11 cellular contexts compared by ENCODE assay signal in the genomic region with DNA sequence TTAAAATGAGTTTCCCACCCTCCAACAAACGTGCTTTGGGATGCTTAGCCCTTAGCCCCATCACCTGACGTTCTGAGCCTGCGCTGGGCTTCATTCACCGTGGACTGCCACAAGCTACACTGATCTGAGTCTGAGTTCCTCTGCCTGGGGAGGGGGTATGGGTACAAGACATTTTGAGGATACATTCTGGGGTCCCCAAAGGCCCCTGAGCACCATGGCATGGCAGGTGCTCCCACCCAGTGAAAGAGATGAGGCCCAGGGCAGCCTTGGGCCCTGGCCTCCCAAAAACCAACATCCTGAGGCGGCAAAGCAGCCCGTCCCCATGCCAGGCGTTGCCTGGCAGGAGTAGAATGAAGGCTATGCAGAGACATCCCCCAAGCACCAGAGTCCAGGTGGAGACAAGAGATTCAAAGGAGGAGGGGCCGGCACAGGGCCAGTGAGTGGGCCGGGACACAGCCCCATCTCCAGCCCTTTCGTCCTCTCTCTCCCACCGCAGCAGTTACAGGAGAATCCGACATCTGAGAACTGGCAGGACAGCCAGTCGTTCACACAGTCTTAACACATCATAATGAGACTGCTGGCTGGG.
DNase-seq lines count a peak whose midpoint lies in the region; ATAC-seq and TF ChIP-seq lines count a peak whose summit lies in the region.
"Had no signal": no experiment of that assay in that cellular context is flagged by ENCODE, and none has a peak within 500 bp of the region (broad histone marks: within the 10 kb centered on the region; RNA-seq: fewer than 3 reads in every experiment).

No MANE protein-coding gene starts in this region.

- H3K4me3 ChIP-seq in gastrocnemius medialis (peak overlapping the region in 2 of 4 donors; percentile 29 to 39), WERI-Rb-1 (ENCODE audit: low read depth, low read length) (no peak overlapping the region)

- H3K27me3 ChIP-seq in foreskin keratinocyte (no peaks in the 10 kb centered on the region), gastrocnemius medialis (no peaks in the 10 kb centered on the region), WERI-Rb-1 (ENCODE audit: insufficient read depth, low read depth, severe bottlenecking) (no peaks in the 10 kb centered on the region)

- CTCF ChIA-PET in activated CD8-positive, alpha-beta T cell treated with anti-CD3 and anti-CD28 coated beads for 36 hours (lab: Charles Lee) = no interaction called here

- intact Hi-C loops in CD14-positive monocyte (cut with micrococcal nuclease) (no loop called here), gastrocnemius medialis (cut with DNase I; ENCODE audit: low total_unique reads) (loop anchor here (2.0 kb wide), 3 partner anchors 32 to 102 kb away; no protein-coding TSS in a partner anchor)
- intact Hi-C loops in activated CD8-positive, alpha-beta T cell treated with anti-CD3 and anti-CD28 coated beads for 36 hours (cut with micrococcal nuclease) = no loop called here

- peaks cover 40 to 69% of the 10 kb centered on the region in 2 donors for H3K36me3 Mint-ChIP-seq in CD14-positive monocyte
- peaks cover 14% of the 10 kb centered on the region for H3K36me3 Mint-ChIP-seq in activated CD8-positive, alpha-beta T cell treated with anti-CD3 and anti-CD28 coated beads for 36 hours (ENCODE audit: low read depth)

- no peak for ATAC-seq in activated CD8-positive, alpha-beta T cell treated with anti-CD3 and anti-CD28 coated beads for 36 hours
- no peak for ATAC-seq in foreskin keratinocyte
- no peak for ATAC-seq in gastrocnemius medialis
- ATAC-seq in GM21381 (IDR thresholded peaks at IDR 0.05; ENCODE audit: unreplicated experiment) = no peak

- DNase-seq in CD14-positive monocyte (ENCODE audit: low spot score) (no peak), foreskin keratinocyte (no peak), gastrocnemius medialis (no peak), WERI-Rb-1 (no peak), NCI-H510A treated with DMSO at 0.1 percent for 48 hours (lab: John Stamatoyannopoulos, UW) (no peak)
- no peak for DNase-seq in activated CD8-positive, alpha-beta T cell treated with anti-CD3 and anti-CD28 coated beads for 36 hours
- no peak for DNase-seq in activated effector memory CD4-positive, alpha-beta T cell treated with Interleukin-2 at 50 U/mL for 16 hours
- DNase-seq: activated CD4-positive, alpha-beta T cell treated with anti-CD3 and anti-CD28 coated beads, Interleukin-2, amount 50 U/mL, for 1 hour; glutamatergic neuron; NCI-H187 treated with DMSO at 0.1 percent for 48 hours had no signal

- TF ChIP-seq CTCF in CD14-positive monocyte (IDR thresholded peaks at IDR 0.05) (no peak), foreskin keratinocyte (conservative IDR thresholded peaks at IDR 0.05) (no peak), gastrocnemius medialis (IDR thresholded peaks at IDR 0.05 in 4 of 5, conservative IDR thresholded peaks at IDR 0.05 in 1 of 5) (no peak), WERI-Rb-1 (IDR thresholded peaks at IDR 0.05; ENCODE audit: low read depth, low read length) (no peak)
- TF ChIP-seq CTCF in activated CD8-positive, alpha-beta T cell treated with anti-CD3 and anti-CD28 coated beads for 36 hours (IDR thresholded peaks at IDR 0.05) = no peak

- no peaks in the 10 kb centered on the region for H3K36me3 ChIP-seq in gastrocnemius medialis
- H3K36me3 ChIP-seq in WERI-Rb-1 = peaks cover 62% of the 10 kb centered on the region

- in situ Hi-C loops in gastrocnemius medialis (cut with MboI; ENCODE audit: low sequenced_read_pairs in 4 of 4) = no loop called here

- H3K27me3 Mint-ChIP-seq in CD14-positive monocyte (ENCODE audit: low read depth in 3 of 3) = no peaks in the 10 kb centered on the region
- no peaks in the 10 kb centered on the region for H3K27me3 Mint-ChIP-seq in activated CD8-positive, alpha-beta T cell treated with anti-CD3 and anti-CD28 coated beads for 36 hours

- H3K4me3 Mint-ChIP-seq in CD14-positive monocyte = no peak overlapping the region
- no peak overlapping the region for H3K4me3 Mint-ChIP-seq in activated CD8-positive, alpha-beta T cell treated with anti-CD3 and anti-CD28 coated beads for 36 hours

- peaks cover 21% of the 10 kb centered on the region for H3K4me1 Mint-ChIP-seq in CD14-positive monocyte
- peaks cover 22% of the 10 kb centered on the region for H3K4me1 Mint-ChIP-seq in activated CD8-positive, alpha-beta T cell treated with anti-CD3 and anti-CD28 coated beads for 36 hours (ENCODE audit: low read depth)

- H3K27ac Mint-ChIP-seq in CD14-positive monocyte = peak overlapping the region in 6 of 7 donors; percentile 76 to 96 (median 86)
- peak overlapping the region; percentile 5 for H3K27ac Mint-ChIP-seq in activated CD8-positive, alpha-beta T cell treated with anti-CD3 and anti-CD28 coated beads for 36 hours

- no peaks in the 10 kb centered on the region for H3K9me3 Mint-ChIP-seq in CD14-positive monocyte
- H3K9me3 Mint-ChIP-seq in activated CD8-positive, alpha-beta T cell treated with anti-CD3 and anti-CD28 coated beads for 36 hours = no peaks in the 10 kb centered on the region

- H3K9me3 ChIP-seq in gastrocnemius medialis (no peaks in the 10 kb centered on the region), WERI-Rb-1 (ENCODE audit: severe bottlenecking) (no peaks in the 10 kb centered on the region)

- peak overlapping the region; percentile 86 for H3K27ac ChIP-seq in foreskin keratinocyte
- H3K27ac ChIP-seq in gastrocnemius medialis = peak overlapping the region; percentile 88 to 90 (median 88)
- H3K27ac ChIP-seq in WERI-Rb-1 = no peak overlapping the region

- H3K4me1 ChIP-seq in foreskin keratinocyte (peaks cover 17% of the 10 kb centered on the region), gastrocnemius medialis (peaks cover 42 to 54% of the 10 kb centered on the region in 2 donors)

- POLR2A ChIA-PET in activated CD8-positive, alpha-beta T cell treated with anti-CD3 and anti-CD28 coated beads for 36 hours (lab: Charles Lee) = interaction anchor here (1.1 kb wide), 1 partner anchor 60 kb away, joined by 5 read pairs; no protein-coding TSS in a partner anchor

- no peak for TF ChIP-seq POLR2A in gastrocnemius medialis (IDR thresholded peaks at IDR 0.05)
